ENCODE assay signal across 24 cellular contexts in genomic region chr16:60299345-60299744, GRCh38.
"Had no signal": no experiment of that assay in that cellular context is flagged by ENCODE, and none has a peak within 500 bp of the region (broad histone marks: within the 10 kb centered on the region; RNA-seq: fewer than 3 reads in every experiment).

No MANE protein-coding gene starts in this region.

- H3K36me3 ChIP-seq: colonic mucosa, esophagus muscularis mucosa, esophagus squamous epithelium, gastrocnemius medialis, gastroesophageal sphincter, heart left ventricle, heart right ventricle had no signal

- H3K4me3 ChIP-seq: colonic mucosa, coronary artery, dorsolateral prefrontal cortex, esophagus muscularis mucosa, esophagus squamous epithelium, gastrocnemius medialis, gastroesophageal sphincter, heart left ventricle, heart right ventricle had no signal

- H3K9me3 ChIP-seq: colonic mucosa, esophagus muscularis mucosa, esophagus squamous epithelium, gastrocnemius medialis, gastroesophageal sphincter had no signal

- ATAC-seq: effector memory CD8-positive, alpha-beta T cell; esophagus mucosa; foreskin keratinocyte; gastrocnemius medialis; gastroesophageal sphincter; heart left ventricle; heart right ventricle had no signal

- H3K27me3 ChIP-seq: colonic mucosa, dorsolateral prefrontal cortex, esophagus muscularis mucosa, esophagus squamous epithelium, foreskin keratinocyte, gastrocnemius medialis, gastroesophageal sphincter, heart left ventricle, heart right ventricle had no signal

- H3K27ac ChIP-seq: colonic mucosa, coronary artery, dorsolateral prefrontal cortex, epithelial cell of prostate, esophagus muscularis mucosa, esophagus squamous epithelium, foreskin keratinocyte, gastrocnemius medialis, gastroesophageal sphincter, heart left ventricle, heart right ventricle had no signal

- H3K4me1 ChIP-seq: colonic mucosa, esophagus muscularis mucosa, esophagus squamous epithelium, foreskin keratinocyte, gastrocnemius medialis, gastroesophageal sphincter, heart left ventricle, heart right ventricle had no signal

- DNase-seq: colonic mucosa; cortex of kidney; dermis blood vessel endothelial cell; dorsolateral prefrontal cortex; effector CD4-positive, alpha-beta T cell; effector CD8-positive, alpha-beta T cell; effector memory CD4-positive, alpha-beta T cell; effector memory CD8-positive, alpha-beta T cell; endodermal cell; erythroblast; esophagus squamous epithelium; foreskin fibroblast; foreskin keratinocyte; foreskin melanocyte; gastrocnemius medialis; glutamatergic neuron; head of caudate nucleus; heart left ventricle; heart right ventricle had no signal
